ENCODE assay signal across 13 cellular contexts in the genomic region with DNA sequence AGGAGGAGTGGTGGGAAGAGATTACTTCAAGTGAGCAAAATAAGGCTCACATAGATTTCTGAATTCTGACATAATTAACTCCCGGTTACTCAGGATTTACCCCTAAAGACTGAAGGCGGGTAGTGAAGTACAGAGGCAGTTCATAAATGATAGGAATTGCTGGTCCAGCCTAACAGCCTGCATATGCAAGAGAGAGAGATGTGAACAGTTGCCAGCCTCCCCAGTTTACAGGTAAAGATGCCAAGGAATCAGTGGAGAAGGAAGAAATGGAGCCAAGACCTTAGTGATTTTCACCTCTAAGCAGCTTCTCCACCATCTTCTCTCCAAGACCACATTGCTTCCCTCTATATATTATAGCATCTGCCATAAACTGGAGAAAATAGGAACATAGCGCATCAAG.
A peak's percentile ranks its signal among the peaks of the same experiment; 100 is the strongest.
DNase-seq lines count a peak whose midpoint lies in the region; ATAC-seq and TF ChIP-seq lines count a peak whose summit lies in the region.
"Had no signal": no experiment of that assay in that cellular context is flagged by ENCODE, and none has a peak within 500 bp of the region (broad histone marks: within the 10 kb centered on the region; RNA-seq: fewer than 3 reads in every experiment).

No MANE protein-coding gene starts in this region.

- H4K20me1 ChIP-seq in GM23248 (ENCODE audit: insufficient read depth) (no peaks in the 10 kb centered on the region), PC-3 (ENCODE audit: low read length) (no peaks in the 10 kb centered on the region), osteoblast (ENCODE audit: insufficient read depth, low read length) (no peaks in the 10 kb centered on the region)

- 37 to 39% methylated on average over 3 of the region's 3 CpGs for WGBS in GM23248 (ENCODE audit: low coverage in 1 of 2, low lambda C conversion rate in 2 of 2, missing lambda C conversion rate in 2 of 2), 2 experiments

- DNase-seq in GM23248 (no peak), PC-3 (no peak), cerebellum (ENCODE audit: low spot score) (peak; percentile 71), osteoblast (ENCODE audit: insufficient read length, low spot score, missing footprints) (no peak), NCI-H2029 (lab: John Stamatoyannopoulos, UW) (no peak), DMS153 (lab: John Stamatoyannopoulos, UW) (no peak)
- DNase-seq in activated CD8-positive, alpha-beta memory T cell treated with anti-CD3 and anti-CD28 coated beads, Interleukin-2, amount 50 U/mL, for 48 hours, result no peak
- DNase-seq: CD4-positive, CD25-positive, alpha-beta regulatory T cell; GDM1; NCI-H1436; Peyer's patch; SHP77 treated with DMSO at 0.1 percent for 48 hours had no signal

- intact Hi-C loops in PC-3 (cut with micrococcal nuclease), result no loop called here

- peak overlapping the region; percentile 50 for H2AFZ ChIP-seq in GM23248
- peak overlapping the region; percentile 45; the same call in 1 of the 2 replicates for H2AFZ ChIP-seq in PC-3 (ENCODE audit: low read length)
- no peak overlapping the region for H2AFZ ChIP-seq in osteoblast (ENCODE audit: low read length)

- H3K9me2 ChIP-seq in GM23248 (ENCODE audit: insufficient read depth) (no peaks in the 10 kb centered on the region), PC-3 (replicated peaks; ENCODE audit: low read length) (no peaks in the 10 kb centered on the region)

- no peaks in the 10 kb centered on the region for H3K36me3 ChIP-seq in GM23248 (ENCODE audit: low read depth)
- no peaks in the 10 kb centered on the region for H3K36me3 ChIP-seq in PC-3 (ENCODE audit: low read depth, low read length)
- H3K36me3 ChIP-seq in osteoblast (ENCODE audit: insufficient read depth, low read length), result no peaks in the 10 kb centered on the region
- H3K36me3 ChIP-seq: Peyer's patch had no signal

- no peak for ATAC-seq in PC-3
- ATAC-seq in HG03280 (IDR thresholded peaks at IDR 0.05; ENCODE audit: unreplicated experiment), result no peak

- TF ChIP-seq CTCF in PC-3 (conservative IDR thresholded peaks at IDR 0.05; ENCODE audit: low read depth, low read length) (no peak), osteoblast (IDR thresholded peaks at IDR 0.05; ENCODE audit: extremely low read depth, low read depth, low read length) (no peak)

- H3K4me1 ChIP-seq in GM23248 (ENCODE audit: insufficient read depth) (peaks cover 33% of the 10 kb centered on the region), PC-3 (ENCODE audit: insufficient read depth, low read length) (peaks cover 30% of the 10 kb centered on the region), osteoblast (ENCODE audit: insufficient read depth, low read length) (peaks cover 25% of the 10 kb centered on the region)
- H3K4me1 ChIP-seq: Peyer's patch had no signal

- BruUV-seq in PC-3 (replicated peaks; lab: Mats Ljungman, UMichigan), result no TSS peak

- CTCF ChIA-PET in PC-3 (lab: Charles Lee), result no interaction called here

- H3K9me3 ChIP-seq in GM23248 (ENCODE audit: low read depth) (no peaks in the 10 kb centered on the region), PC-3 (ENCODE audit: low read length) (no peaks in the 10 kb centered on the region), osteoblast (ENCODE audit: low read depth, low read length) (no peaks in the 10 kb centered on the region)
- H3K9me3 ChIP-seq: Peyer's patch had no signal

- in situ Hi-C loops in GM23248 (cut with MboI), result no loop called here

- H3K4me2 ChIP-seq in GM23248 (ENCODE audit: unreplicated experiment) (peak overlapping the region; percentile 56), PC-3 (ENCODE audit: low read length) (peak overlapping the region; percentile 42), osteoblast (ENCODE audit: insufficient read depth, low read length) (peak overlapping the region; percentile 25)

- peaks cover 37% of the 10 kb centered on the region for H3F3A ChIP-seq in GM23248 (ENCODE audit: insufficient read depth)
- no peaks in the 10 kb centered on the region for H3F3A ChIP-seq in PC-3 (ENCODE audit: low read length, unreplicated experiment)

- H3K27ac ChIP-seq in GM23248 (peak overlapping the region; percentile 25), PC-3 (ENCODE audit: low read length) (peak overlapping the region; percentile 71), osteoblast (ENCODE audit: low read depth, low read length) (peak overlapping the region; percentile 49)
- H3K27ac ChIP-seq: Peyer's patch had no signal

- POLR2A ChIA-PET in PC-3 (lab: Charles Lee; ENCODE audit: unreplicated experiment), result no interaction called here

- no peaks in the 10 kb centered on the region for H3K79me2 ChIP-seq in GM23248 (ENCODE audit: insufficient read depth)
- H3K79me2 ChIP-seq in PC-3 (ENCODE audit: low read length), result no peaks in the 10 kb centered on the region
- H3K79me2 ChIP-seq in osteoblast (ENCODE audit: insufficient read depth, low read length), result no peaks in the 10 kb centered on the region

- H3K9ac ChIP-seq in GM23248 (no peak overlapping the region), PC-3 (ENCODE audit: low read length) (peak overlapping the region; percentile 10; the same call in 1 of the 2 replicates)

- H3K4me3 ChIP-seq in GM23248 (no peak overlapping the region), PC-3 (ENCODE audit: low read length) (no peak overlapping the region), osteoblast (ENCODE audit: insufficient read depth, low read length) (no peak overlapping the region)
- H3K4me3 ChIP-seq: Peyer's patch had no signal

- H3K27me3 ChIP-seq in GM23248 (replicated peaks; ENCODE audit: insufficient read depth) (no peaks in the 10 kb centered on the region), PC-3 (ENCODE audit: low read length) (no peaks in the 10 kb centered on the region), osteoblast (ENCODE audit: insufficient read depth, low read length) (no peaks in the 10 kb centered on the region)
- H3K27me3 ChIP-seq: Peyer's patch had no signal
